1 cellular context compared by ENCODE assay signal in genomic region chr13:95360464-95361097, GRCh38.
TF ChIP-seq lines count a peak whose summit lies in the region.

No MANE protein-coding gene starts in this region.

TF ChIP-seq in GM12878, 131 proteins besides CTCF, POLR2A, EP300 and RAD21 (continued from another document):
- no peak for TF ChIP-seq GABPA (IDR thresholded peaks at IDR 0.05; ENCODE audit: low read depth)
